ENCODE assay signal across 8 cellular contexts in genomic region chr6:16770701-16771569, GRCh38. TPM values are rescaled to one million over a fixed set of nuclear protein-coding genes. Genes with fewer than 3 reads are reported as not detected.
DNase-seq lines count a peak whose midpoint lies in the region; ATAC-seq and TF ChIP-seq lines count a peak whose summit lies in the region.

No MANE protein-coding gene starts in this region.

- intact Hi-C loops in OCI-LY7 (cut with micrococcal nuclease; ENCODE audit: unreplicated experiment) = loop anchor here (1.0 to 10.0 kb wide), 2 partner anchors 194 to 439 kb away; no protein-coding TSS in a partner anchor
- intact Hi-C loops in stomach (cut with DNase I; ENCODE audit: low total_unique reads) = loop anchor here (5.0 to 10.0 kb wide), 2 partner anchors 259 to 436 kb away; no protein-coding TSS in a partner anchor

- peaks cover 21% of the 10 kb centered on the region for H3K4me1 Mint-ChIP-seq in neural crest cell

- CTCF ChIA-PET in OCI-LY7 (lab: Charles Lee; ENCODE audit: unreplicated experiment) = interaction anchor here (1.1 kb wide), 1 partner anchor 12 kb away, joined by 4 read pairs; no protein-coding TSS in a partner anchor

- H3K9me3 ChIP-seq in OCI-LY7 (ENCODE audit: low read length) = no peaks in the 10 kb centered on the region
- H3K9me3 ChIP-seq in stomach = no peaks in the 10 kb centered on the region

- H3K4me3 ChIP-seq in OCI-LY7 (ENCODE audit: low read depth, low read length, poor library complexity, severe bottlenecking) (no peak overlapping the region), stomach (no peak overlapping the region)

- H4K20me1 ChIP-seq in OCI-LY7 (ENCODE audit: insufficient read depth, low read length) = no peaks in the 10 kb centered on the region

- no peaks in the 10 kb centered on the region for H3K9me3 Mint-ChIP-seq in neural crest cell

- H3K27me3 Mint-ChIP-seq in neural crest cell (ENCODE audit: low read depth) = no peaks in the 10 kb centered on the region

- 32 to 38% (median 36%) methylated on average over 16 of the region's 16 CpGs for WGBS in stomach, 5 donors

- BruUV-seq in OCI-LY7 (replicated peaks; lab: Mats Ljungman, UMichigan) = no TSS peak

- H3K79me2 ChIP-seq in OCI-LY7 (ENCODE audit: insufficient read depth, low read depth, low read length) = no peaks in the 10 kb centered on the region

- no peak overlapping the region for H3K4me3 Mint-ChIP-seq in neural crest cell

- no peaks in the 10 kb centered on the region for H3K36me3 Mint-ChIP-seq in neural crest cell (ENCODE audit: low read depth)

- H3K36me3 ChIP-seq in OCI-LY7 (ENCODE audit: insufficient read depth, low read length) (no peaks in the 10 kb centered on the region), stomach (no peaks in the 10 kb centered on the region)

- H3K27ac ChIP-seq in C4-2B = no peak overlapping the region
- no peak overlapping the region for H3K27ac ChIP-seq in OCI-LY7 (ENCODE audit: low read depth, low read length, poor library complexity, severe bottlenecking)
- peak overlapping the region in 3 of 5 donors; percentile 43 to 53 (median 52) for H3K27ac ChIP-seq in stomach

- POLR2A ChIA-PET in OCI-LY7 (lab: Charles Lee) = no interaction called here

- H3K27me3 ChIP-seq in stomach = no peaks in the 10 kb centered on the region

- no peak for TF ChIP-seq POLR2A in stomach (IDR thresholded peaks at IDR 0.05)

- ATAC-seq in HG03442 (IDR thresholded peaks at IDR 0.05; ENCODE audit: unreplicated experiment) = peak; percentile 74
- peak; percentile 81 for ATAC-seq in esophagus mucosa

- H3K27ac Mint-ChIP-seq in neural crest cell (ENCODE audit: unreplicated experiment) = no peak overlapping the region

- DNase-seq in GM19240 (ENCODE audit: insufficient read length, low spot score) (peak; percentile 56), OCI-LY7 (ENCODE audit: low spot score) (peak; percentile 52), activated T-cell treated with anti-CD3 and anti-CD28 coated beads for 1 hour (ENCODE audit: low read depth) (peak; percentile 69), neural crest cell (ENCODE audit: low read depth, low spot score) (peak; percentile 68), stomach (peak; percentile 83)

- no peak for TF ChIP-seq EP300 in stomach (IDR thresholded peaks at IDR 0.05)

- H3K4me2 ChIP-seq in OCI-LY7 (ENCODE audit: low read length) = no peak overlapping the region

- TF ChIP-seq CTCF in C4-2B (conservative IDR thresholded peaks at IDR 0.05) (peak; percentile 98), OCI-LY7 (conservative IDR thresholded peaks at IDR 0.05; ENCODE audit: low read length) (peak; percentile 86), neural crest cell (conservative IDR thresholded peaks at IDR 0.05) (peak; percentile 88), stomach (IDR thresholded peaks at IDR 0.05) (peak in 5 of 7 experiments; percentile 82 to 90 (median 89))

- H2AFZ ChIP-seq in OCI-LY7 (ENCODE audit: low read length) = peak overlapping the region; percentile 37; the same call in 1 of the 2 replicates

- H3K9me2 ChIP-seq in OCI-LY7 (ENCODE audit: insufficient read depth, low read length) = no peaks in the 10 kb centered on the region

- H3K4me1 ChIP-seq in OCI-LY7 (ENCODE audit: insufficient read depth, low read length, poor library complexity, severe bottlenecking) (no peaks in the 10 kb centered on the region), stomach (peaks cover 26 to 52% (median 39%) of the 10 kb centered on the region in 4 donors)

RNA-seq across cellular contexts. Expression of gene ATXN1, which starts 9.7 kb away (rescaled TPM):
- not detected in 2 replicates for total RNA-seq in OCI-LY7 (2014; rRNA removed; shearing (Covaris generic))
- total RNA-seq in OCI-LY7 (2022) (0.09 TPM in 1 of 2 replicates, not detected in the other), esophagus mucosa (29.3 TPM), neural crest cell (2.1 and 3.9 TPM in 2 replicates), stomach (100 to 1,000 TPM in 1 of 5 donors, 10 to 100 TPM in 4; 32.4 to 106 (median 64.6) TPM)
- 1 to 10 TPM; 5.2 to 8.7 (median 7.6) TPM for polyA plus RNA-seq in stomach

Comparison
In these comparisons a context has a peak if more than half of its experiments do, and no peak if none do; other contexts are left out.
1. H3K27ac ChIP-seq: peak in stomach (3 of 5); none in C4-2B (single experiment) and OCI-LY7 (single experiment).
2. Peak in every context shown above with its lines, with median percentiles within 50 percentile points of each other: CTCF ChIP-seq and DNase-seq.